8 cellular contexts compared by ENCODE assay signal in genomic region chr15:65610871-65611718, GRCh38. TPM values are rescaled to one million over a fixed set of nuclear protein-coding genes. Genes with fewer than 3 reads are reported as not detected.
DNase-seq lines count a peak whose midpoint lies in the region; ATAC-seq and TF ChIP-seq lines count a peak whose summit lies in the region.

INTS14 (minus strand) TSS chr15:65611131; CDS start chr15:65607380, 3,751 bp downstream.

- H3K27ac Mint-ChIP-seq in WTC11, result peak within 1 kb of the TSS; percentile 99

- no peaks in the 10 kb centered on the region for H3K27me3 Mint-ChIP-seq in WTC11 (ENCODE audit: low read depth)

- CTCF ChIA-PET in WTC11 (lab: Charles Lee), result interaction anchor here (0.6 to 3.2 kb wide), 30 partner anchors 8 to 681 kb away, joined by 3 to 27 read pairs (median 3); partner anchors contain the start of genes HACD3, RAB11A and SLC24A1

- peaks cover 5% of the 10 kb centered on the region; the same call in 1 of the 2 replicates for H3K36me3 Mint-ChIP-seq in WTC11

- H3K4me3 ChIP-seq in cardiac fibroblast (replicated peaks in 1 of 2; ENCODE audit: low read depth in 2 of 2, low read length in 2 of 2), result peak within 1 kb of the TSS; percentile 69 to 86

- DNase-seq in AG09319 (ENCODE audit: extremely low read depth, low read depth) (peak; percentile 92), NCI-H226 (peak; percentile 98), WTC11 (ENCODE audit: low spot score) (peak; percentile 99), cardiac fibroblast (ENCODE audit: low read depth in 2 of 2) (peak; percentile 98), iPS-NIHi7 (ENCODE audit: extremely low spot score) (peak; percentile 100), smooth muscle cell of the brain vasculature (ENCODE audit: low read depth, low spot score) (peak; percentile 93)

- POLR2A ChIA-PET in WTC11 (lab: Charles Lee), result interaction anchor here (0.8 to 1.4 kb wide), 5 partner anchors 12 to 236 kb away, joined by 3 to 6 read pairs (median 3); no protein-coding TSS in a partner anchor

- ATAC-seq in HG03196 (IDR thresholded peaks at IDR 0.05; ENCODE audit: unreplicated experiment), result peak; percentile 97
- ATAC-seq in WTC11, result peak; percentile 99

- in situ Hi-C loops in GM18951 (cut with MboI; ENCODE audit: low sequenced_read_pairs, unreplicated experiment), result no loop called here

- peak within 1 kb of the TSS; percentile 92 for H3K4me3 Mint-ChIP-seq in WTC11

- peaks cover under 1% of the 10 kb centered on the region; the same call in 1 of the 2 replicates for H3K9me3 Mint-ChIP-seq in WTC11

- TF ChIP-seq CTCF in AG09319 (IDR thresholded peaks at IDR 0.05; ENCODE audit: low read depth, low read length), result peak; percentile 39
- TF ChIP-seq CTCF in WTC11 (IDR thresholded peaks at IDR 0.05), result peak; percentile 67
- TF ChIP-seq CTCF in cardiac fibroblast (IDR thresholded peaks at IDR 0.05; ENCODE audit: low read depth, low read length), result peak; percentile 32

- H3K4me1 Mint-ChIP-seq in WTC11, result peaks cover 21% of the 10 kb centered on the region

- peak; percentile 91 for TF ChIP-seq POLR2A in GM18951 (IDR thresholded peaks at IDR 0.05; ENCODE audit: extremely low read depth, insufficient read depth, insufficient read length)

TF ChIP-seq in WTC11, 78 proteins besides CTCF, POLR2A, EP300 and RAD21 (continues in another document):
- TF ChIP-seq STAT6 (CRISPR knock-in tag; conservative IDR thresholded peaks at IDR 0.05; ENCODE audit: low read depth), result 0 out of 2 replicates have a peak, but pooled peaks have one; percentile 79
- no peak for TF ChIP-seq FOXJ3 (CRISPR knock-in tag; IDR thresholded peaks at IDR 0.05; ENCODE audit: borderline replicate concordance)
- TF ChIP-seq PRDM15 (CRISPR knock-in tag; IDR thresholded peaks at IDR 0.05), result no peak
- TF ChIP-seq ARID4B (CRISPR knock-in tag; IDR thresholded peaks at IDR 0.05; ENCODE audit: borderline replicate concordance), result peak; percentile 76; the same call in 1 of the 2 replicates
- no peak; the same call in 1 of the 2 replicates for TF ChIP-seq ELF4 (CRISPR knock-in tag; IDR thresholded peaks at IDR 0.05; ENCODE audit: low read depth)
- TF ChIP-seq ZNF317 (CRISPR knock-in tag; IDR thresholded peaks at IDR 0.05; ENCODE audit: borderline replicate concordance, low read depth), result 0 out of 2 replicates have a peak, but pooled peaks have one; percentile 60
- no peak for TF ChIP-seq NR2C2 (CRISPR knock-in tag; IDR thresholded peaks at IDR 0.05)
- peak; percentile 90 for TF ChIP-seq MYBL2 (CRISPR knock-in tag; IDR thresholded peaks at IDR 0.05)
- peak; percentile 59; the same call in 1 of the 2 replicates for TF ChIP-seq MLX (CRISPR knock-in tag; IDR thresholded peaks at IDR 0.05)
- peak; percentile 95 for TF ChIP-seq FOXK1 (CRISPR knock-in tag; IDR thresholded peaks at IDR 0.05)
- no peak for TF ChIP-seq GRHL2 (CRISPR knock-in tag; IDR thresholded peaks at IDR 0.05; ENCODE audit: insufficient replicate concordance, severe bottlenecking)
- TF ChIP-seq MAX (CRISPR knock-in tag; IDR thresholded peaks at IDR 0.05), result peak; percentile 81
- peak; percentile 77 for TF ChIP-seq NFE2L1 (CRISPR knock-in tag; IDR thresholded peaks at IDR 0.05)
- TF ChIP-seq ESRRA (CRISPR knock-in tag; IDR thresholded peaks at IDR 0.05; ENCODE audit: borderline replicate concordance), result no peak; the same call in 1 of the 2 replicates
- TF ChIP-seq SOX15 (CRISPR knock-in tag; IDR thresholded peaks at IDR 0.05), result no peak
- no peak for TF ChIP-seq ZNF263 (CRISPR knock-in tag; IDR thresholded peaks at IDR 0.05; ENCODE audit: low read depth)

RNA-seq across cellular contexts. Expression of gene INTS14, which starts in this region (rescaled TPM):
- 28.3 to 31.9 TPM (median 30.7 TPM) in 3 replicates for total RNA-seq in WTC11 (2021)

Comparison
In these comparisons a context has a peak if more than half of its experiments do, and no peak if none do; other contexts are left out.
1. Peak in every context shown above with its lines: DNase-seq, ATAC-seq and H3K4me3 ChIP-seq.